ENCODE assay signal across 11 cellular contexts in the genomic region with DNA sequence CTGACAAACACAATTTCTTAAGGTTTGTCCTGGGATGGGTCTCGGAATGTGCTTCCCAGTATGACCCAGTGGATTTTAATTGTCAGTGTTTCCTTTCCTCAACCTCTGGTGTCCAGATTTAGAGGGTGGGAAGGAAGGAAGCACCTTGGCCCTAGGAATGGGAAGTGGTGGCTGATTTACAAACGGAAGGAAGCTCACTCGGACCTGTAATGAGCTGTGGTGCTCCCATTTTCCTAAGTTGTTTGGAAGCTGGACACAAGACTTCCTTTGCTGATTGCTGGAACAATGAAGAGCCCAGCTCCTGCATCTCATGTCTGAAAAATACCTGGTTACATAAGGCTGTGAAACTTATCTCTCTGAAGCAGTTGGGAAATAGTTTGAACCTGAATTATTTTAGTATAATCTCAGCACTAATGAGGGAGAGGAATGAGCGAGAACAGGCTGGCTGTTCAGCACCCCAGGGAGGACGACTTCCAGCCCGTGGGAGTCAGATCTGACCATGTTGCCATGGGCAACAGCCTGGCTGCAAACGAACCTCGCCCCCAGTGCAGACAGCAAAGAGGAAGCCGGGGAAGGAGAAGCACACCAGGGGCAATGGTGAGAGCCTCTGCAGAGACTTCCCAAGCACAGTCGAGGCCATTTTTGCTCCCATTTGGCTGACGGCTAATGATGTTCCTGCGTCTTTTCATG.
DNase-seq lines count a peak whose midpoint lies in the region; ATAC-seq and TF ChIP-seq lines count a peak whose summit lies in the region.
"Had no signal": no experiment of that assay in that cellular context is flagged by ENCODE, and none has a peak within 500 bp of the region (broad histone marks: within the 10 kb centered on the region; RNA-seq: fewer than 3 reads in every experiment).

No MANE protein-coding gene starts in this region.

- no peak for ATAC-seq in activated CD8-positive, alpha-beta memory T cell treated with anti-CD3 and anti-CD28 coated beads, Interleukin-2, amount 10 ng/mL, durations not matched to agents 7 days and 5 days
- ATAC-seq in HG03469 (IDR thresholded peaks at IDR 0.05; ENCODE audit: unreplicated experiment) (no peak), GM18861 (IDR thresholded peaks at IDR 0.05; ENCODE audit: unreplicated experiment) (no peak)
- ATAC-seq: esophagus mucosa had no signal

- intact Hi-C loops in dorsolateral prefrontal cortex (cut with DNase I), result no loop called here
- intact Hi-C loops in tibial artery (cut with DNase I; ENCODE audit: low total_unique reads), result no loop called here

- CTCF ChIA-PET in activated CD8-positive, alpha-beta memory T cell treated with anti-CD3 and anti-CD28 coated beads, Interleukin-2, amount 10 ng/mL, durations not matched to agents 7 days and 5 days (lab: Charles Lee), result no interaction called here

- TF ChIP-seq CTCF in dorsolateral prefrontal cortex (IDR thresholded peaks at IDR 0.05 in 54 of 56, conservative IDR thresholded peaks at IDR 0.05 in 2 of 56; ENCODE audit: low read depth in 1 of 56, partially characterized antibody in 56 of 56), result no peak
- no peak for TF ChIP-seq CTCF in tibial artery (IDR thresholded peaks at IDR 0.05)

- no peaks in the 10 kb centered on the region for H3K4me1 Mint-ChIP-seq in activated CD8-positive, alpha-beta memory T cell treated with anti-CD3 and anti-CD28 coated beads, Interleukin-2, amount 10 ng/mL, durations not matched to agents 7 days and 5 days

- H3K36me3 ChIP-seq in tibial artery, result peaks cover 0 to 3% (median 0%) of the 10 kb centered on the region in 3 donors

- no peak overlapping the region for H3K27ac Mint-ChIP-seq in activated CD8-positive, alpha-beta memory T cell treated with anti-CD3 and anti-CD28 coated beads, Interleukin-2, amount 10 ng/mL, durations not matched to agents 7 days and 5 days
- H3K27ac Mint-ChIP-seq: stimulated activated naive CD8-positive, alpha-beta T cell treated with anti-CD3 and anti-CD28 coated beads, Interleukin-15, Interleukin-2, amounts not matched to agents 100 ng/mL and 50 ng/mL, for 24 hours had no signal

- no peaks in the 10 kb centered on the region for H3K36me3 Mint-ChIP-seq in activated CD8-positive, alpha-beta memory T cell treated with anti-CD3 and anti-CD28 coated beads, Interleukin-2, amount 10 ng/mL, durations not matched to agents 7 days and 5 days

- H3K4me1 ChIP-seq in tibial artery, result peaks cover 0 to 47% (median 16%) of the 10 kb centered on the region in 4 donors

- no peak overlapping the region for H3K4me3 ChIP-seq in dorsolateral prefrontal cortex
- no peak overlapping the region for H3K4me3 ChIP-seq in tibial artery

- DNase-seq in activated CD8-positive, alpha-beta memory T cell treated with anti-CD3 and anti-CD28 coated beads, Interleukin-2, amount 10 ng/mL, durations not matched to agents 7 days and 5 days, result peak; percentile 34
- no peak for DNase-seq in activated CD8-positive, alpha-beta memory T cell treated with anti-CD3 and anti-CD28 coated beads, Interleukin-2, amount 50 U/mL, for 4 hours
- peak in 6 of 10 donors; percentile 46 to 81 (median 68) for DNase-seq in dorsolateral prefrontal cortex
- peak; percentile 82 for DNase-seq in left kidney (ENCODE audit: low read depth, low spot score)
- no peak for DNase-seq in tibial artery
- no peak for DNase-seq in activated CD4-positive, alpha-beta T cell treated with anti-CD3 and anti-CD28 coated beads for 4 hours
- DNase-seq: NCI-H226 had no signal

- no peak overlapping the region for H3K4me3 Mint-ChIP-seq in activated CD8-positive, alpha-beta memory T cell treated with anti-CD3 and anti-CD28 coated beads, Interleukin-2, amount 10 ng/mL, durations not matched to agents 7 days and 5 days
- H3K4me3 Mint-ChIP-seq: stimulated activated naive CD8-positive, alpha-beta T cell treated with anti-CD3 and anti-CD28 coated beads, Interleukin-15, Interleukin-2, amounts not matched to agents 100 ng/mL and 50 ng/mL, for 24 hours had no signal

- no peaks in the 10 kb centered on the region for H3K27me3 ChIP-seq in dorsolateral prefrontal cortex
- no peaks in the 10 kb centered on the region for H3K27me3 ChIP-seq in tibial artery

- H3K27me3 Mint-ChIP-seq in activated CD8-positive, alpha-beta memory T cell treated with anti-CD3 and anti-CD28 coated beads, Interleukin-2, amount 10 ng/mL, durations not matched to agents 7 days and 5 days, result peaks cover 13% of the 10 kb centered on the region

- H3K27ac ChIP-seq in dorsolateral prefrontal cortex, result peak overlapping the region in 45 of 59 donors; percentile 1 to 87 (median 63)
- H3K27ac ChIP-seq in tibial artery, result peak overlapping the region; percentile 2 to 79

- no peaks in the 10 kb centered on the region for H3K9me3 Mint-ChIP-seq in activated CD8-positive, alpha-beta memory T cell treated with anti-CD3 and anti-CD28 coated beads, Interleukin-2, amount 10 ng/mL, durations not matched to agents 7 days and 5 days (ENCODE audit: low read depth)
- H3K9me3 Mint-ChIP-seq: stimulated activated naive CD8-positive, alpha-beta T cell treated with anti-CD3 and anti-CD28 coated beads, Interleukin-15, Interleukin-2, amounts not matched to agents 100 ng/mL and 50 ng/mL, for 24 hours had no signal

- no peaks in the 10 kb centered on the region for H3K9me3 ChIP-seq in tibial artery

Comparison
In these comparisons a context has a peak if more than half of its experiments do, and no peak if none do; other contexts are left out.
1. DNase-seq: peak in activated CD8-positive, alpha-beta memory T cell treated with anti-CD3 and anti-CD28 coated beads, Interleukin-2, amount 10 ng/mL, durations not matched to agents 7 days and 5 days (single experiment), dorsolateral prefrontal cortex (6 of 10) and left kidney (single experiment); none in activated CD8-positive, alpha-beta memory T cell treated with anti-CD3 and anti-CD28 coated beads, Interleukin-2, amount 50 U/mL, for 4 hours (single experiment), tibial artery (0 of 2) and activated CD4-positive, alpha-beta T cell treated with anti-CD3 and anti-CD28 coated beads for 4 hours (0 of 2).